ENCODE assay signal across 8 cellular contexts in genomic region chr12:82627799-82628198, GRCh38. TPM values are rescaled to one million over a fixed set of nuclear protein-coding genes. Genes with fewer than 3 reads are reported as not detected.
DNase-seq lines count a peak whose midpoint lies in the region; ATAC-seq and TF ChIP-seq lines count a peak whose summit lies in the region.

No MANE protein-coding gene starts in this region.

- no peak overlapping the region for H3K4me3 ChIP-seq in BJ (ENCODE audit: low read depth, low read length)
- no peak overlapping the region for H3K4me3 ChIP-seq in choroid plexus epithelial cell (ENCODE audit: low read depth, low read length)
- H3K4me3 ChIP-seq in psoas muscle, result no peak overlapping the region

- intact Hi-C loops in psoas muscle (cut with DNase I), result no loop called here

- 70 to 80% (median 74%) methylated on average over 7 of the region's 7 CpGs for WGBS in psoas muscle, 3 donors

- H3K4me1 ChIP-seq in psoas muscle, result no peaks in the 10 kb centered on the region

- CTCF ChIA-PET in BJ (lab: Yijun Ruan, JAX), result no interaction called here

- no peaks in the 10 kb centered on the region for H3K9me3 ChIP-seq in psoas muscle

- POLR2A ChIA-PET in BJ (lab: Charles Lee), result no interaction called here

- H3K27me3 ChIP-seq in BJ (ENCODE audit: control insufficient read depth, insufficient read depth, low read length) (no peaks in the 10 kb centered on the region), psoas muscle (ENCODE audit: insufficient read depth in 3 of 3, low read length in 2 of 3) (no peaks in the 10 kb centered on the region)

- TF ChIP-seq CTCF in BJ (IDR thresholded peaks at IDR 0.05; ENCODE audit: insufficient read depth, low read depth, low read length), result peak; percentile 44
- peak; percentile 70 for TF ChIP-seq CTCF in choroid plexus epithelial cell (conservative IDR thresholded peaks at IDR 0.05; ENCODE audit: low read depth, low read length)
- TF ChIP-seq CTCF in psoas muscle (IDR thresholded peaks at IDR 0.05), result peak; percentile 7

- H3K36me3 ChIP-seq in BJ (ENCODE audit: control insufficient read depth, insufficient read depth, low read length), result no peaks in the 10 kb centered on the region
- H3K36me3 ChIP-seq in psoas muscle (ENCODE audit: insufficient read depth in 1 of 2, low read depth in 1 of 2), result no peaks in the 10 kb centered on the region

- no peak for DNase-seq in BJ (ENCODE audit: low read depth)
- DNase-seq in NCI-H146 (lab: John Stamatoyannopoulos, UW), result peak; percentile 67
- peak; percentile 67 for DNase-seq in choroid plexus epithelial cell (ENCODE audit: low read depth)
- no peak for DNase-seq in psoas muscle
- DNase-seq in activated CD8-positive, alpha-beta memory T cell treated with anti-CD3 and anti-CD28 coated beads, Interleukin-2, amount 50 U/mL, for 48 hours, result no peak
- no peak for DNase-seq in activated gamma-delta T cell (lab: John Stamatoyannopoulos, UW)

- no peak overlapping the region for H3K27ac ChIP-seq in psoas muscle

- ATAC-seq in GM19372 (IDR thresholded peaks at IDR 0.05; ENCODE audit: low read depth, unreplicated experiment) (peak; percentile 79), psoas muscle (no peak), HG02763 (IDR thresholded peaks at IDR 0.05; ENCODE audit: unreplicated experiment) (no peak)

RNA-seq across cellular contexts. Expression of gene TMTC2, which starts 58.9 kb away (rescaled TPM):
- 5.6 and 7.8 TPM in 2 replicates for polyA plus RNA-seq in BJ (2011; rRNA removed)
- 13.2 and 19.1 TPM in 2 replicates for polyA minus RNA-seq in BJ (2011; rRNA and poly(A)+ RNA removed)
- 1 to 10 TPM; 1.8 to 2.7 (median 2.2) TPM for total RNA-seq in psoas muscle
- 1 to 10 TPM in 2 of 3 donors, under 1 TPM in 1; 0.85 to 1.1 (median 1.0) TPM for polyA plus RNA-seq in psoas muscle

Comparison
In these comparisons a context has a peak if more than half of its experiments do, and no peak if none do; other contexts are left out.
1. DNase-seq: peak in NCI-H146 (single experiment) and choroid plexus epithelial cell (single experiment); none in BJ (single experiment), psoas muscle (0 of 2), activated CD8-positive, alpha-beta memory T cell treated with anti-CD3 and anti-CD28 coated beads, Interleukin-2, amount 50 U/mL, for 48 hours (single experiment) and activated gamma-delta T cell (single experiment).
2. CTCF ChIP-seq: peak in every context shown above with its lines; median percentile 70 in choroid plexus epithelial cell; 44 in BJ; 7 in psoas muscle.